2 cellular contexts compared by ENCODE assay signal in genomic region chr1:17932164-17932563, GRCh38.
TF ChIP-seq lines count a peak whose summit lies in the region.

No MANE protein-coding gene starts in this region.

TF ChIP-seq in HepG2, 621 proteins besides CTCF, POLR2A, EP300 and RAD21:
- TF ChIP-seq MAFK (conservative IDR thresholded peaks at IDR 0.05 in 1 of 2, IDR thresholded peaks at IDR 0.05 in 1 of 2; ENCODE audit: low read length in 2 of 2) = peak in 1 of 2 experiments; percentile 67; a peak in 2 of 4 replicates
- no peak for TF ChIP-seq ZNF263 (CRISPR knock-in tag; IDR thresholded peaks at IDR 0.05)
- TF ChIP-seq MAFF (IDR thresholded peaks at IDR 0.05; ENCODE audit: low read depth, low read length) = 0 out of 2 replicates have a peak, but pooled peaks have one; percentile 16
TF ChIP-seq in HepG2: peak in this region for 2.

TF ChIP-seq in IMR-90, 13 proteins besides CTCF, POLR2A, EP300 and RAD21:
- TF ChIP-seq MAFK (IDR thresholded peaks at IDR 0.05; ENCODE audit: low read depth, low read length) (0 out of 2 replicates have a peak, but pooled peaks have one; percentile 23), CEBPB (IDR thresholded peaks at IDR 0.05; ENCODE audit: low read depth, low read length) (no peak), RCOR1 (IDR thresholded peaks at IDR 0.05; ENCODE audit: insufficient replicate concordance, low read length) (no peak), NFE2L2 (IDR thresholded peaks at IDR 0.05; ENCODE audit: low read depth, low read length) (no peak), USF2 (IDR thresholded peaks at IDR 0.05; ENCODE audit: low read depth, low read length) (no peak)
